Comparison of ENCODE assay signal across 31 cellular contexts in genomic region chr19:42380155-42380554, GRCh38. TPM values are rescaled to one million over a fixed set of nuclear protein-coding genes. Genes with fewer than 3 reads are reported as not detected.
"Had no signal": no experiment of that assay in that cellular context is flagged by ENCODE, and none has a peak within 500 bp of the region (broad histone marks: within the 10 kb centered on the region; RNA-seq: fewer than 3 reads in every experiment).

No MANE protein-coding gene starts in this region.

- H3K36me3 ChIP-seq: breast epithelium, gastrocnemius medialis, WERI-Rb-1 had no signal

- H3K4me3 ChIP-seq: ascending aorta, breast epithelium, cardiac muscle cell, coronary artery, dorsolateral prefrontal cortex, esophagus muscularis mucosa, gastrocnemius medialis, heart right ventricle, hepatocyte had no signal

- H3K9me3 ChIP-seq: ascending aorta, breast epithelium, esophagus muscularis mucosa, gastrocnemius medialis, heart right ventricle had no signal

- H2AFZ ChIP-seq: hepatocyte had no signal

- H3K4me2 ChIP-seq: hepatocyte had no signal

- H3K4me1 ChIP-seq: ascending aorta, breast epithelium, esophagus muscularis mucosa, foreskin keratinocyte, gastrocnemius medialis, heart right ventricle had no signal

- DNase-seq: activated B cell treated with CpG ODN at 0.5 μM for 24 hours; activated CD4-positive, alpha-beta T cell treated with anti-CD3 and anti-CD28 coated beads for 48 hours; activated CD4-positive, alpha-beta T cell treated with anti-CD3 and anti-CD28 coated beads, Interleukin-2, amount 50 U/mL, for 1 hour; activated CD4-positive, alpha-beta T cell treated with anti-CD3 and anti-CD28 coated beads, Interleukin-2, amount 50 U/mL, for 48 hours; activated CD8-positive, alpha-beta memory T cell treated with anti-CD3 and anti-CD28 coated beads for 24 hours; activated CD8-positive, alpha-beta T cell treated with anti-CD3 and anti-CD28 coated beads for 36 hours; activated effector memory CD4-positive, alpha-beta T cell treated with anti-CD3 and anti-CD28 coated beads, Interleukin-2, amount 50 U/mL, for 16 hours; activated naive CD4-positive, alpha-beta T cell treated with anti-CD3 and anti-CD28 coated beads, Interleukin-2, amount 10 ng/mL, durations not matched to agents 7 days and 5 days; activated naive CD8-positive, alpha-beta T cell treated with anti-CD3 and anti-CD28 coated beads, Interleukin-2, amount 10 ng/mL, durations not matched to agents 7 days and 5 days; activated T-cell treated with anti-CD3 and anti-CD28 coated beads, Interleukin-2, amount 50 U/mL, for 4 hours; dorsolateral prefrontal cortex; effector memory CD4-positive, alpha-beta T cell; endodermal cell; erythroblast; foreskin keratinocyte; gastrocnemius medialis; glutamatergic neuron; heart right ventricle; T-helper 17 cell; T1000; WERI-Rb-1 had no signal

- ATAC-seq: activated CD4-positive, CD25-positive, alpha-beta regulatory T cell treated with anti-CD3 and anti-CD28 coated beads, Interleukin-2, amount 50 U/mL, for 24 hours; activated CD8-positive, alpha-beta T cell treated with anti-CD3 and anti-CD28 coated beads for 36 hours; activated naive CD4-positive, alpha-beta T cell treated with anti-CD3 and anti-CD28 coated beads, Interleukin-2, amount 50 U/mL, for 72 hours; activated T-cell treated with anti-CD3 and anti-CD28 coated beads, Interleukin-2, amount 50 U/mL, for 4 hours; activated T-helper 17 cell treated with anti-CD3 and anti-CD28 coated beads, Interleukin-2, amount 50 U/mL, for 72 hours; foreskin keratinocyte; gastrocnemius medialis; heart right ventricle; T-helper 17 cell had no signal

- H3K79me2 ChIP-seq: hepatocyte had no signal

- H3K27ac ChIP-seq: ascending aorta, breast epithelium, cardiac muscle cell, coronary artery, dorsolateral prefrontal cortex, esophagus muscularis mucosa, foreskin keratinocyte, gastrocnemius medialis, heart right ventricle, hepatocyte, WERI-Rb-1 had no signal

- H3K27me3 ChIP-seq: ascending aorta, cardiac muscle cell, dorsolateral prefrontal cortex, hepatocyte had no signal

RNA-seq across cellular contexts. Expression of gene CNFN, which starts 9.9 kb away (rescaled TPM):
- total RNA-seq: activated CD8-positive, alpha-beta T cell treated with anti-CD3 and anti-CD28 coated beads for 36 hours; activated naive CD4-positive, alpha-beta T cell treated with anti-CD3 and anti-CD28 coated beads, Interleukin-2, amount 50 U/mL, for 72 hours; activated naive CD8-positive, alpha-beta T cell treated with anti-CD3 and anti-CD28 coated beads, Interleukin-2, amount 10 ng/mL, durations not matched to agents 7 days and 5 days; activated T-cell treated with anti-CD3 and anti-CD28 coated beads, Interleukin-2, amount 50 U/mL, for 4 hours; ascending aorta; cerebellum; gastrocnemius medialis; T-helper 17 cell had no signal
